ENCODE assay signal across 14 cellular contexts in the genomic region with DNA sequence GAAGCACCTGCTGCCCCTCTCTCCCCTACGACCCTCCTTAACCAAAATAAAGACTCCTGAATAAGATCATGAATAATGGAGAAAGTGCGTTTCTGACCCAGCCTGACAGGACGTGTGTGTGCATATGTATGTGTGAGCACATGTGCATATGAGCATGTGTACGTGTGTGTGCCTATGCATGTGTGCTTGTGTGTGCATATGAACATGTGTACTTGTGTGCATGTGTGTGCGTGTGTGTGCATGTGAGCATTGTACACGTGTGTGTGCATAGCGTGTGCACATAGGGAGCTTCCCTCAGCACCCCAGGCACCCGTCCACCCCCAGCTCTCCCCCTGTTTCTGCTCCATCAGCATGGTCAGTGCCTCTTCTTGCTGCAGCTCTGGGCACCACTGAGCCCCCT. TPM values are rescaled to one million over a fixed set of nuclear protein-coding genes. Genes with fewer than 3 reads are reported as not detected.
A peak's percentile ranks its signal among the peaks of the same experiment; 100 is the strongest.
DNase-seq lines count a peak whose midpoint lies in the region; FAIRE-seq and TF ChIP-seq lines count a peak whose summit lies in the region.
"Had no signal": no experiment of that assay in that cellular context is flagged by ENCODE, and none has a peak within 500 bp of the region (broad histone marks: within the 10 kb centered on the region; RNA-seq: fewer than 3 reads in every experiment).

No MANE protein-coding gene starts in this region.

- peak overlapping the region; percentile 44 for H3K18ac ChIP-seq in neuronal stem cell (ENCODE audit: low read length)

- POLR2A ChIA-PET in RWPE1 (lab: Yijun Ruan, JAX; ENCODE audit: low non-redundant PET) = no interaction called here

- H3K4me2 ChIP-seq in neuronal stem cell (ENCODE audit: insufficient read depth, low read length, poor library complexity, severe bottlenecking) = no peak overlapping the region

- no peak overlapping the region for H2BK12ac ChIP-seq in neuronal stem cell (ENCODE audit: low read length)

- H2BK15ac ChIP-seq in neuronal stem cell (ENCODE audit: low read length) = no peak overlapping the region

- H3K4me1 ChIP-seq in neuronal stem cell (ENCODE audit: control insufficient read depth in 2 of 2, insufficient read depth in 1 of 2, low read depth in 1 of 2, low read length in 2 of 2) = peaks cover 0 to 8% of the 10 kb centered on the region in 2 donors
- H3K4me1 ChIP-seq: Caco-2 had no signal

- H4K91ac ChIP-seq in neuronal stem cell (ENCODE audit: low read depth, low read length, poor library complexity) = no peak overlapping the region

- no peak for DNase-seq in RWPE1 (ENCODE audit: low spot score)
- DNase-seq in neuronal stem cell (ENCODE audit: low spot score) = no peak
- DNase-seq in urothelium cell line (ENCODE audit: low spot score) = no peak
- DNase-seq in germinal center (ENCODE audit: low spot score) = no peak
- DNase-seq in DMS114 treated with DMSO at 0.1 percent for 48 hours (lab: John Stamatoyannopoulos, UW; ENCODE audit: unreplicated experiment) = no peak
- no peak for DNase-seq in ureter (ENCODE audit: low spot score)
- DNase-seq: Caco-2; CD8-positive, alpha-beta T cell; DMS53; GF-D8; HCEC 1CT; HFFc6 had no signal

- H3K14ac ChIP-seq in neuronal stem cell (ENCODE audit: low read length) = no peak overlapping the region

- H3K27ac ChIP-seq in RWPE1 (peak overlapping the region; percentile 83; the same call in 1 of the 2 replicates), cingulate gyrus (ENCODE audit: low read depth, low read length) (peak overlapping the region; percentile 19), neuronal stem cell (replicated peaks; ENCODE audit: low read length) (no peak overlapping the region)

- no peak overlapping the region for H3K4ac ChIP-seq in neuronal stem cell (ENCODE audit: low read length)

- no peak for TF ChIP-seq CTCF in RWPE1 (conservative IDR thresholded peaks at IDR 0.05; ENCODE audit: low read depth)

- no peaks in the 10 kb centered on the region for H3K9me3 ChIP-seq in neuronal stem cell (replicated peaks in 1 of 2; ENCODE audit: control insufficient read depth in 2 of 2, insufficient read depth in 1 of 2, low read depth in 1 of 2, low read length in 2 of 2)
- H3K9me3 ChIP-seq: Caco-2 had no signal

- CTCF ChIA-PET in RWPE1 (lab: Yijun Ruan, JAX) = interaction anchor here (0.9 to 1.0 kb wide), 2 partner anchors 30 to 77 kb away, joined by 3 read pairs; no protein-coding TSS in a partner anchor

- H2BK5ac ChIP-seq in neuronal stem cell (ENCODE audit: low read length) = no peak overlapping the region

- H3K79me1 ChIP-seq in neuronal stem cell (ENCODE audit: low read depth, low read length) = no peaks in the 10 kb centered on the region

- no peak overlapping the region for H3K23ac ChIP-seq in neuronal stem cell (ENCODE audit: low read depth, low read length, poor library complexity)

- H2AFZ ChIP-seq in neuronal stem cell (ENCODE audit: low read length) = no peak overlapping the region

- no peaks in the 10 kb centered on the region for H3K36me3 ChIP-seq in neuronal stem cell (replicated peaks in 1 of 2; ENCODE audit: control insufficient read depth in 2 of 2, insufficient read depth in 2 of 2, low read length in 2 of 2)

- peak; percentile 94 for FAIRE-seq in urothelium cell line (lab: Jason Lieb, UNC)

- no peak overlapping the region for H3K9ac ChIP-seq in neuronal stem cell (ENCODE audit: low read depth, low read length, poor library complexity)

- peak overlapping the region; percentile 32 for H2AK5ac ChIP-seq in neuronal stem cell (ENCODE audit: low read depth, low read length)

- WGBS in neuronal stem cell (ENCODE audit: extremely low coverage in 2 of 2, insufficient read length in 2 of 2, insufficient replicate concordance in 1 of 2), 2 donors = no CpG with 5 or more reads among the region's 8 CpGs

- H4K8ac ChIP-seq in neuronal stem cell (ENCODE audit: low read depth, low read length) = no peak overlapping the region

- H2BK120ac ChIP-seq in neuronal stem cell (ENCODE audit: low read depth, low read length) = no peak overlapping the region

- H3K27me3 ChIP-seq in neuronal stem cell (ENCODE audit: control insufficient read depth in 3 of 3, insufficient read depth in 3 of 3, low read depth in 1 of 3, low read length in 3 of 3) = peaks cover 0 to 12% (median 0%) of the 10 kb centered on the region in 3 experiments

- peak overlapping the region in 1 of 2 donors; percentile 49 for H3K4me3 ChIP-seq in neuronal stem cell (ENCODE audit: low read length in 2 of 2)

RNA-seq across cellular contexts. Expression of a gene that starts 10.7 kb away (rescaled TPM):
- polyA plus RNA-seq in neuronal stem cell (2013, experiment 1 of 2) = 2.7 TPM
- 2.7 TPM for polyA plus RNA-seq in neuronal stem cell (2013, experiment 2 of 2)
- 6.2 TPM for total RNA-seq in ureter
- total RNA-seq: Caco-2; CD8-positive, alpha-beta T cell had no signal
- polyA plus RNA-seq: CD14-positive monocyte had no signal

RNA-seq across cellular contexts. Expression of a gene that starts 33.6 kb away (rescaled TPM):
- 1.5 TPM for polyA plus RNA-seq in neuronal stem cell (2013, experiment 1 of 2)
- 0.83 TPM for polyA plus RNA-seq in neuronal stem cell (2013, experiment 2 of 2)
- 176 TPM for total RNA-seq in ureter
- polyA plus RNA-seq: CD14-positive monocyte had no signal
